In genomic region chr6:44262467-44263356, GRCh38 we compare ENCODE assay signal across 8 cellular contexts. TPM values are rescaled to one million over a fixed set of nuclear protein-coding genes. Genes with fewer than 3 reads are reported as not detected.
DNase-seq lines count a peak whose midpoint lies in the region; ATAC-seq and TF ChIP-seq lines count a peak whose summit lies in the region.

No MANE protein-coding gene starts in this region.

- TF ChIP-seq CTCF in BE2C (IDR thresholded peaks at IDR 0.05; ENCODE audit: low read depth, low read length) (no peak), HL-60 (IDR thresholded peaks at IDR 0.05; ENCODE audit: insufficient read depth, low read length) (no peak), mucosa of descending colon (IDR thresholded peaks at IDR 0.05) (no peak)

- intact Hi-C loops in mucosa of descending colon (cut with DNase I, micrococcal nuclease): no loop called here

- no peak for DNase-seq in BE2C
- DNase-seq in HL-60 (ENCODE audit: low read depth in 1 of 2, low spot score in 1 of 2): no peak
- no peak for DNase-seq in central memory CD8-positive, alpha-beta T cell (ENCODE audit: low spot score in 2 of 2)
- peak in 1 of 10 donors; percentile 18 for DNase-seq in naive thymus-derived CD8-positive, alpha-beta T cell
- DNase-seq in T1000 (lab: John Stamatoyannopoulos, UW): no peak
- DNase-seq in mucosa of descending colon: no peak
- no peak for DNase-seq in C1 segment of cervical spinal cord (lab: John Stamatoyannopoulos, UW)

- peaks cover 45% of the 10 kb centered on the region for H3K4me1 Mint-ChIP-seq in central memory CD8-positive, alpha-beta T cell
- H3K4me1 Mint-ChIP-seq in naive thymus-derived CD8-positive, alpha-beta T cell: peaks cover 31 to 73% (median 62%) of the 10 kb centered on the region in 4 donors

- peaks cover 6% of the 10 kb centered on the region for H3K36me3 ChIP-seq in BE2C
- H3K36me3 ChIP-seq in mucosa of descending colon (ENCODE audit: low read depth): no peaks in the 10 kb centered on the region

- no peaks in the 10 kb centered on the region for H3K9me3 ChIP-seq in BE2C
- H3K9me3 ChIP-seq in mucosa of descending colon: no peaks in the 10 kb centered on the region

- H3K27me3 ChIP-seq in BE2C (no peaks in the 10 kb centered on the region), HL-60 (ENCODE audit: insufficient read depth, poor library complexity, severe bottlenecking) (no peaks in the 10 kb centered on the region)

- POLR2A ChIA-PET in naive thymus-derived CD8-positive, alpha-beta T cell (lab: Charles Lee): interaction anchor here (1.8 to 4.5 kb wide), 2 partner anchors 16 to 39 kb away, joined by 6 to 54 read pairs; partner anchors contain the start of genes HSP90AB1 and SLC29A1

- H3K4me1 ChIP-seq in BE2C (no peaks in the 10 kb centered on the region), mucosa of descending colon (ENCODE audit: low read depth) (peaks cover 20% of the 10 kb centered on the region)

- H3K36me3 Mint-ChIP-seq in central memory CD8-positive, alpha-beta T cell (ENCODE audit: insufficient read depth): peaks cover 33% of the 10 kb centered on the region
- H3K36me3 Mint-ChIP-seq in naive thymus-derived CD8-positive, alpha-beta T cell: peaks cover 0 to 5% (median 0%) of the 10 kb centered on the region in 3 donors

- no peaks in the 10 kb centered on the region for H3K27me3 Mint-ChIP-seq in central memory CD8-positive, alpha-beta T cell
- H3K27me3 Mint-ChIP-seq in naive thymus-derived CD8-positive, alpha-beta T cell: no peaks in the 10 kb centered on the region

- peak overlapping the region; percentile 72 for H3K27ac ChIP-seq in HL-60 (replicated peaks)

- peak overlapping the region; percentile 7; the same call in 1 of the 2 replicates for H3K4me3 ChIP-seq in BE2C (ENCODE audit: low read depth, low read length)
- H3K4me3 ChIP-seq in HL-60 (replicated peaks; ENCODE audit: insufficient read depth, low read length): peak overlapping the region; percentile 71
- H3K4me3 ChIP-seq in mucosa of descending colon: no peak overlapping the region

- peak overlapping the region; percentile 98 for H3K27ac Mint-ChIP-seq in central memory CD8-positive, alpha-beta T cell (ENCODE audit: low read depth)
- H3K27ac Mint-ChIP-seq in naive thymus-derived CD8-positive, alpha-beta T cell: peak overlapping the region; percentile 82 to 96 (median 94)

- H3K9me3 Mint-ChIP-seq in central memory CD8-positive, alpha-beta T cell: no peaks in the 10 kb centered on the region
- no peaks in the 10 kb centered on the region for H3K9me3 Mint-ChIP-seq in naive thymus-derived CD8-positive, alpha-beta T cell

- ATAC-seq in central memory CD8-positive, alpha-beta T cell (replicated peaks; ENCODE audit: extremely low read depth, poor library complexity, severe bottlenecking): no peak
- ATAC-seq in naive thymus-derived CD8-positive, alpha-beta T cell: peak in 1 of 2 donors; percentile 3
- no peak for ATAC-seq in HG02970 (IDR thresholded peaks at IDR 0.05; ENCODE audit: low FRiP score, unreplicated experiment)
- ATAC-seq in mucosa of descending colon: no peak

- peak overlapping the region; percentile 94 for H3K4me3 Mint-ChIP-seq in central memory CD8-positive, alpha-beta T cell
- H3K4me3 Mint-ChIP-seq in naive thymus-derived CD8-positive, alpha-beta T cell: peak overlapping the region; percentile 84 to 97 (median 92)

RNA-seq across cellular contexts. Expression of gene NFKBIE, which starts 2.6 kb away (rescaled TPM):
- polyA plus RNA-seq in BE2C (2012; ENCODE audit: insufficient read depth, insufficient read length, low read depth): 26.2 TPM
- total RNA-seq in naive thymus-derived CD8-positive, alpha-beta T cell: 10 to 100 TPM; 11.4 to 14.4 TPM
- polyA plus RNA-seq in naive thymus-derived CD8-positive, alpha-beta T cell: 1 to 10 TPM; 2.7 to 4.1 (median 3.6) TPM
- 10 to 100 TPM in 2 of 3 donors, 1 to 10 TPM in 1; 8.7 to 13.4 (median 10.8) TPM for total RNA-seq in mucosa of descending colon

RNA-seq across cellular contexts. Expression of gene SLC35B2, which starts 5.4 kb away (rescaled TPM):
- 111 TPM for polyA plus RNA-seq in BE2C (2012; ENCODE audit: insufficient read depth, insufficient read length, low read depth)
- 10 to 100 TPM; 18.0 to 18.3 TPM for total RNA-seq in naive thymus-derived CD8-positive, alpha-beta T cell
- polyA plus RNA-seq in naive thymus-derived CD8-positive, alpha-beta T cell: 10 to 100 TPM; 31.9 to 40.1 (median 39.0) TPM
- 10 to 100 TPM; 24.9 to 38.0 (median 31.6) TPM for total RNA-seq in mucosa of descending colon

RNA-seq across cellular contexts. Expression of gene TMEM151B, which starts 7.5 kb away (rescaled TPM):
- 8.0 TPM for polyA plus RNA-seq in BE2C (2012; ENCODE audit: insufficient read depth, insufficient read length, low read depth)
- not detected for total RNA-seq in naive thymus-derived CD8-positive, alpha-beta T cell
- polyA plus RNA-seq in naive thymus-derived CD8-positive, alpha-beta T cell: not detected
- 1 to 10 TPM in 1 of 3 donors, under 1 TPM in 2; 0.17 to 1.4 (median 0.31) TPM for total RNA-seq in mucosa of descending colon

RNA-seq across cellular contexts. Expression of gene HSP90AB1, which starts 15.8 kb away (rescaled TPM):
- polyA plus RNA-seq in BE2C (2012; ENCODE audit: insufficient read depth, insufficient read length, low read depth): 666 TPM
- 100 to 1,000 TPM; 480 to 502 TPM for total RNA-seq in naive thymus-derived CD8-positive, alpha-beta T cell
- polyA plus RNA-seq in naive thymus-derived CD8-positive, alpha-beta T cell: 100 to 1,000 TPM; 420 to 607 (median 518) TPM
- 100 to 1,000 TPM; 322 to 593 (median 399) TPM for total RNA-seq in mucosa of descending colon

RNA-seq across cellular contexts. Expression of gene SLC29A1, which starts 39.3 kb away (rescaled TPM):
- 184 TPM for polyA plus RNA-seq in BE2C (2012; ENCODE audit: insufficient read depth, insufficient read length, low read depth)
- 1 to 10 TPM; 1.3 to 2.3 TPM for total RNA-seq in naive thymus-derived CD8-positive, alpha-beta T cell
- polyA plus RNA-seq in naive thymus-derived CD8-positive, alpha-beta T cell: 1 to 10 TPM; 2.0 to 2.6 (median 2.5) TPM
- 100 to 1,000 TPM in 1 of 3 donors, 10 to 100 TPM in 2; 12.9 to 140 (median 14.8) TPM for total RNA-seq in mucosa of descending colon
